25 cellular contexts compared by ENCODE assay signal in the genomic region with DNA sequence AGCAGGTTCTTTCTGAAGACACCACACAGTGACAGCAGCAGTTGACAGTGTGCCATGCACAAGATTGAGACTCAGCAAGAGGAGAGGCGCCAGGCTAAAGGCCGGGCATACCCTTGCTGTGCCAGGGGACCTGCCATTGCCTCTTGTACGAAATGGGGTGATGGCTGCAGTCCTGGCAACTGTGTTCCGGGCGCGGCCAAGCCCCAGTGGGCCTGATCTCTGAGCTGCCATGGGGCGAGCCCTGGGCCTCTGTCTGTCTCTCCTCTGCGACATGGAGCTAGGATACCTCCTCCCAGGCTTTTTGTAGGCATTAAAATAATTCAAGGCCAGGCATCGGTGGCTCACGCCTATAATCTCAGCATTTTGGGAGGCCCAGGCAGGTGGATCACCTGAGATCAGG.
"Had no signal": no experiment of that assay in that cellular context is flagged by ENCODE, and none has a peak within 500 bp of the region (broad histone marks: within the 10 kb centered on the region; RNA-seq: fewer than 3 reads in every experiment).

No MANE protein-coding gene starts in this region.

- H3K27me3 Mint-ChIP-seq: memory B cell had no signal

- H3K27ac Mint-ChIP-seq: effector memory CD8-positive, alpha-beta T cell; endodermal cell; memory B cell had no signal

- H3K9me3 Mint-ChIP-seq: effector memory CD8-positive, alpha-beta T cell; endodermal cell; memory B cell had no signal

- DNase-seq: cerebellar nuclear complex; dermis blood vessel endothelial cell; effector CD8-positive, alpha-beta T cell; effector memory CD8-positive, alpha-beta T cell; endodermal cell; erythroblast; esophagus squamous epithelium; foreskin fibroblast; foreskin melanocyte; gastrocnemius medialis; glutamatergic neuron; head of caudate nucleus; heart right ventricle; hippocampal formation; left colon; left lung; left ventricle myocardium superior; mammary epithelial cell; mesendoderm; midbrain had no signal

- H3K9me3 ChIP-seq: esophagus squamous epithelium, gastrocnemius medialis, left lung had no signal

- H3K4me1 ChIP-seq: esophagus squamous epithelium, gastrocnemius medialis had no signal

- H3K36me3 ChIP-seq: esophagus squamous epithelium, gastrocnemius medialis, heart right ventricle, left lung had no signal

- H3K27ac ChIP-seq: coronary artery, epithelial cell of prostate, esophagus squamous epithelium, gastrocnemius medialis, heart right ventricle, left lung had no signal

- H3K4me1 Mint-ChIP-seq: endodermal cell, memory B cell had no signal

- ATAC-seq: effector memory CD8-positive, alpha-beta T cell; esophagus mucosa; gastrocnemius medialis; heart right ventricle; left colon; left lung; left ventricle myocardium superior had no signal

- H3K4me3 ChIP-seq: coronary artery, esophagus squamous epithelium, gastrocnemius medialis, heart right ventricle, left lung, lung had no signal

- H3K4me3 Mint-ChIP-seq: effector memory CD8-positive, alpha-beta T cell; endodermal cell; memory B cell had no signal

- H3K27me3 ChIP-seq: gastrocnemius medialis, heart right ventricle, left lung had no signal
